In genomic region chr17:59829217-59830006, GRCh38 we compare ENCODE assay signal across 8 cellular contexts.
DNase-seq lines count a peak whose midpoint lies in the region; ATAC-seq, FAIRE-seq and TF ChIP-seq lines count a peak whose summit lies in the region.

No MANE protein-coding gene starts in this region.

- peak overlapping the region; percentile 99 for H3K27ac ChIP-seq in osteoblast (ENCODE audit: low read depth, low read length)

- H3K27me3 ChIP-seq in osteoblast (ENCODE audit: insufficient read depth, low read length), result no peaks in the 10 kb centered on the region

- H3K4me3 ChIP-seq in epithelial cell of proximal tubule (ENCODE audit: low read depth, low read length), result peak overlapping the region; percentile 42
- peak overlapping the region; percentile 61 for H3K4me3 ChIP-seq in osteoblast (ENCODE audit: insufficient read depth, low read length)

- TF ChIP-seq POLR2A in GM12891 (IDR thresholded peaks at IDR 0.05; ENCODE audit: low read depth, low read length), result no peak

- H2AFZ ChIP-seq in osteoblast (ENCODE audit: low read length), result no peak overlapping the region

- H3K79me2 ChIP-seq in osteoblast (ENCODE audit: insufficient read depth, low read length), result peaks cover 39% of the 10 kb centered on the region

- in situ Hi-C loops in ACHN (cut with HindIII; ENCODE audit: low pct_ligation_motif_present, low pct_unique_long_range_greater_than_20kb, low sequenced_read_pairs), result no loop called here

- no peaks in the 10 kb centered on the region for H3K9me3 ChIP-seq in osteoblast (ENCODE audit: low read depth, low read length)

- DNase-seq in ACHN (peak; percentile 100), GM12891 (ENCODE audit: insufficient read length, low spot score) (no peak), NCI-H1048 (lab: John Stamatoyannopoulos, UW) (peak; percentile 90), SW480 (ENCODE audit: low spot score) (peak; percentile 100), epithelial cell of proximal tubule (ENCODE audit: low read depth) (peak; percentile 99), osteoblast (ENCODE audit: insufficient read length, low spot score, missing footprints) (peak; percentile 70), C1 segment of cervical spinal cord (lab: John Stamatoyannopoulos, UW) (no peak)

- H4K20me1 ChIP-seq in osteoblast (ENCODE audit: insufficient read depth, low read length), result no peaks in the 10 kb centered on the region

- no peaks in the 10 kb centered on the region for H3K36me3 ChIP-seq in osteoblast (ENCODE audit: insufficient read depth, low read length)

- ATAC-seq in HG02678 (IDR thresholded peaks at IDR 0.05; ENCODE audit: unreplicated experiment), result peak; percentile 73

- H3K4me1 ChIP-seq in osteoblast (ENCODE audit: insufficient read depth, low read length), result peaks cover 63% of the 10 kb centered on the region

- TF ChIP-seq CTCF in epithelial cell of proximal tubule (conservative IDR thresholded peaks at IDR 0.05; ENCODE audit: low read depth, low read length), result no peak
- TF ChIP-seq CTCF in osteoblast (IDR thresholded peaks at IDR 0.05; ENCODE audit: extremely low read depth, low read depth, low read length), result no peak

- peak; percentile 86 for FAIRE-seq in GM12891 (lab: Jason Lieb, UNC)

- peak overlapping the region; percentile 86 for H3K4me2 ChIP-seq in osteoblast (ENCODE audit: insufficient read depth, low read length)

TF ChIP-seq in GM12891, 5 proteins besides CTCF, POLR2A, EP300 and RAD21:
- TF ChIP-seq POU2F2 (IDR thresholded peaks at IDR 0.05; ENCODE audit: low read depth, low read length), result peak; percentile 79
- no peak for TF ChIP-seq PAX5 (IDR thresholded peaks at IDR 0.05; ENCODE audit: insufficient read depth, low read length, severe bottlenecking)
- no peak for TF ChIP-seq SPI1 (IDR thresholded peaks at IDR 0.05; ENCODE audit: low read depth, low read length)
- TF ChIP-seq POLR2AphosphoS5 (IDR thresholded peaks at IDR 0.05; ENCODE audit: low read depth, low read length), result no peak
- no peak for TF ChIP-seq TAF1 (IDR thresholded peaks at IDR 0.05; ENCODE audit: low read depth, low read length)

Comparison
In these comparisons a context has a peak if more than half of its experiments do, and no peak if none do; other contexts are left out.
1. DNase-seq: peak in ACHN (single experiment), NCI-H1048 (single experiment), SW480 (single experiment), epithelial cell of proximal tubule (single experiment) and osteoblast (single experiment); none in GM12891 (single experiment) and C1 segment of cervical spinal cord (0 of 14).